In genomic region chr13:64684685-64685431, GRCh38 we compare ENCODE assay signal across 21 cellular contexts.
DNase-seq lines count a peak whose midpoint lies in the region; ATAC-seq and TF ChIP-seq lines count a peak whose summit lies in the region.
"Had no signal": no experiment of that assay in that cellular context is flagged by ENCODE, and none has a peak within 500 bp of the region (broad histone marks: within the 10 kb centered on the region; RNA-seq: fewer than 3 reads in every experiment).

No MANE protein-coding gene starts in this region.

- no peaks in the 10 kb centered on the region for H3K27me3 ChIP-seq in HUES6 (ENCODE audit: control insufficient read depth, insufficient read depth, low read length)
- H3K27me3 ChIP-seq in iPS-18a (ENCODE audit: control insufficient read depth, insufficient read depth, low read length), result no peaks in the 10 kb centered on the region
- H3K27me3 ChIP-seq in Caco-2 (replicated peaks; ENCODE audit: control insufficient read depth, insufficient read depth, low read length), result no peaks in the 10 kb centered on the region
- H3K27me3 ChIP-seq: spleen had no signal

- no TSS peak for BruUV-seq in Caco-2 (replicated peaks; lab: Mats Ljungman, UMichigan)

- TF ChIP-seq CTCF in cardiac fibroblast (IDR thresholded peaks at IDR 0.05; ENCODE audit: low read depth, low read length) (no peak), Caco-2 (IDR thresholded peaks at IDR 0.05; ENCODE audit: insufficient read depth in 1 of 2, low read depth in 1 of 2, low read length in 1 of 2, severe bottlenecking in 1 of 2, unreplicated experiment in 1 of 2) (no peak)

- H3K27me3 Mint-ChIP-seq in Caco-2 (ENCODE audit: insufficient read depth, unreplicated experiment), result no peaks in the 10 kb centered on the region
- H3K27me3 Mint-ChIP-seq: activated CD8-positive, alpha-beta memory T cell treated with anti-CD3 and anti-CD28 coated beads, Interleukin-2, amount 10 ng/mL, durations not matched to agents 7 days and 5 days; activated naive CD8-positive, alpha-beta T cell treated with anti-CD3 and anti-CD28 coated beads for 36 hours had no signal

- no peak overlapping the region for H3K4me3 Mint-ChIP-seq in Caco-2 (ENCODE audit: unreplicated experiment)
- H3K4me3 Mint-ChIP-seq: activated CD8-positive, alpha-beta memory T cell treated with anti-CD3 and anti-CD28 coated beads, Interleukin-2, amount 10 ng/mL, durations not matched to agents 7 days and 5 days; activated naive CD8-positive, alpha-beta T cell treated with anti-CD3 and anti-CD28 coated beads for 36 hours; immature natural killer cell had no signal

- H3K4me3 ChIP-seq in HUES6 (ENCODE audit: low read depth, low read length) (peak overlapping the region; percentile 19; the same call in 1 of the 2 replicates), cardiac fibroblast (replicated peaks in 1 of 2; ENCODE audit: low read depth in 2 of 2, low read length in 2 of 2) (no peak overlapping the region), iPS-18a (ENCODE audit: low read length) (peak overlapping the region; percentile 39), Caco-2 (ENCODE audit: low read depth, low read length) (no peak overlapping the region)
- H3K4me3 ChIP-seq: K562, spleen had no signal

- CTCF ChIA-PET in Caco-2 (lab: Charles Lee), result no interaction called here

- peaks cover 6% of the 10 kb centered on the region for H3K4me1 Mint-ChIP-seq in Caco-2 (ENCODE audit: low read depth, unreplicated experiment)
- H3K4me1 Mint-ChIP-seq: activated CD8-positive, alpha-beta memory T cell treated with anti-CD3 and anti-CD28 coated beads, Interleukin-2, amount 10 ng/mL, durations not matched to agents 7 days and 5 days; activated naive CD8-positive, alpha-beta T cell treated with anti-CD3 and anti-CD28 coated beads for 36 hours; immature natural killer cell had no signal

- intact Hi-C loops in Caco-2 (cut with micrococcal nuclease; ENCODE audit: unreplicated experiment), result no loop called here
- intact Hi-C loops in head of caudate nucleus (cut with DNase I), result no loop called here

- DNase-seq in AG08395 (ENCODE audit: low spot score), result peak; percentile 6
- peak; percentile 34 to 42 for DNase-seq in cardiac fibroblast (ENCODE audit: low read depth in 2 of 2)
- no peak for DNase-seq in Caco-2
- no peak for DNase-seq in head of caudate nucleus
- no peak for DNase-seq in pons (ENCODE audit: low spot score)
- DNase-seq: activated CD4-positive, alpha-beta T cell treated with anti-CD3 and anti-CD28 coated beads for 48 hours; activated CD8-positive, alpha-beta memory T cell treated with anti-CD3 and anti-CD28 coated beads, Interleukin-2, amount 10 ng/mL, durations not matched to agents 7 days and 5 days; activated naive CD8-positive, alpha-beta T cell treated with anti-CD3 and anti-CD28 coated beads for 36 hours; immature natural killer cell; left ventricle myocardium superior; NCI-H187 treated with DMSO at 0.1 percent for 48 hours; NCI-H226; nucleus accumbens; PC-3; SHP77 treated with DMSO at 0.1 percent for 48 hours; spleen; stimulated activated CD4-positive, alpha-beta T cell treated with anti-CD3 and anti-CD28 coated beads, Interleukin-4, amount 100 ng/mL, for 4 hours had no signal

- peaks cover 40% of the 10 kb centered on the region for H3K9me3 Mint-ChIP-seq in Caco-2 (ENCODE audit: unreplicated experiment)

- no peak for ATAC-seq in HG03571 (IDR thresholded peaks at IDR 0.05; ENCODE audit: unreplicated experiment)
- ATAC-seq: activated CD8-positive, alpha-beta memory T cell treated with anti-CD3 and anti-CD28 coated beads, Interleukin-2, amount 10 ng/mL, durations not matched to agents 7 days and 5 days; K562; left ventricle myocardium superior; PC-3 had no signal

- peaks cover 32% of the 10 kb centered on the region for H3K4me1 ChIP-seq in HUES6 (ENCODE audit: control insufficient read depth, insufficient read depth, low read length)
- peaks cover 28% of the 10 kb centered on the region for H3K4me1 ChIP-seq in iPS-18a (ENCODE audit: control insufficient read depth, low read depth, low read length)
- H3K4me1 ChIP-seq in Caco-2, result no peaks in the 10 kb centered on the region
- H3K4me1 ChIP-seq: spleen had no signal

- H3K9ac ChIP-seq in HUES6 (ENCODE audit: low read length), result peak overlapping the region; percentile 51
- peak overlapping the region; percentile 17 for H3K9ac ChIP-seq in iPS-18a (ENCODE audit: low read length)

- H3K27ac Mint-ChIP-seq in Caco-2 (ENCODE audit: unreplicated experiment), result no peak overlapping the region
- H3K27ac Mint-ChIP-seq: activated CD8-positive, alpha-beta memory T cell treated with anti-CD3 and anti-CD28 coated beads, Interleukin-2, amount 10 ng/mL, durations not matched to agents 7 days and 5 days; activated naive CD8-positive, alpha-beta T cell treated with anti-CD3 and anti-CD28 coated beads for 36 hours; immature natural killer cell had no signal

- H3K27ac ChIP-seq in HUES6 (ENCODE audit: low read depth, low read length) (peak overlapping the region; percentile 61), iPS-18a (ENCODE audit: low read length) (peak overlapping the region; percentile 75)
- H3K27ac ChIP-seq: spleen had no signal

- H3K9me3 ChIP-seq in HUES6 (ENCODE audit: control insufficient read depth, insufficient read depth, low read depth, low read length) (peaks cover 5% of the 10 kb centered on the region; the same call in 1 of the 2 replicates), iPS-18a (ENCODE audit: control insufficient read depth, low read depth, low read length) (no peaks in the 10 kb centered on the region), Caco-2 (no peaks in the 10 kb centered on the region; the same call in 1 of the 2 replicates)

- no peaks in the 10 kb centered on the region for H3K36me3 ChIP-seq in HUES6 (ENCODE audit: control insufficient read depth, insufficient read depth, low read length)
- H3K36me3 ChIP-seq in iPS-18a (ENCODE audit: control insufficient read depth, low read depth, low read length), result no peaks in the 10 kb centered on the region
- no peaks in the 10 kb centered on the region for H3K36me3 ChIP-seq in Caco-2 (ENCODE audit: control insufficient read depth, insufficient read depth, low read length)
- H3K36me3 ChIP-seq: spleen had no signal

- POLR2A ChIA-PET in Caco-2 (lab: Charles Lee), result no interaction called here

- H3K36me3 Mint-ChIP-seq in Caco-2 (ENCODE audit: insufficient read depth, unreplicated experiment), result no peaks in the 10 kb centered on the region
- H3K36me3 Mint-ChIP-seq: activated CD8-positive, alpha-beta memory T cell treated with anti-CD3 and anti-CD28 coated beads, Interleukin-2, amount 10 ng/mL, durations not matched to agents 7 days and 5 days; activated naive CD8-positive, alpha-beta T cell treated with anti-CD3 and anti-CD28 coated beads for 36 hours; immature natural killer cell had no signal

Comparison
In these comparisons a context has a peak if more than half of its experiments do, and no peak if none do; other contexts are left out.
1. DNase-seq: peak in AG08395 (single experiment) and cardiac fibroblast (2 of 2); none in Caco-2 (0 of 2), head of caudate nucleus (0 of 42) and pons (single experiment).
2. H3K4me3 ChIP-seq: peak in HUES6 (single experiment) and iPS-18a (single experiment); none in cardiac fibroblast (0 of 2) and Caco-2 (single experiment).